35 cellular contexts compared by ENCODE assay signal in the genomic region with DNA sequence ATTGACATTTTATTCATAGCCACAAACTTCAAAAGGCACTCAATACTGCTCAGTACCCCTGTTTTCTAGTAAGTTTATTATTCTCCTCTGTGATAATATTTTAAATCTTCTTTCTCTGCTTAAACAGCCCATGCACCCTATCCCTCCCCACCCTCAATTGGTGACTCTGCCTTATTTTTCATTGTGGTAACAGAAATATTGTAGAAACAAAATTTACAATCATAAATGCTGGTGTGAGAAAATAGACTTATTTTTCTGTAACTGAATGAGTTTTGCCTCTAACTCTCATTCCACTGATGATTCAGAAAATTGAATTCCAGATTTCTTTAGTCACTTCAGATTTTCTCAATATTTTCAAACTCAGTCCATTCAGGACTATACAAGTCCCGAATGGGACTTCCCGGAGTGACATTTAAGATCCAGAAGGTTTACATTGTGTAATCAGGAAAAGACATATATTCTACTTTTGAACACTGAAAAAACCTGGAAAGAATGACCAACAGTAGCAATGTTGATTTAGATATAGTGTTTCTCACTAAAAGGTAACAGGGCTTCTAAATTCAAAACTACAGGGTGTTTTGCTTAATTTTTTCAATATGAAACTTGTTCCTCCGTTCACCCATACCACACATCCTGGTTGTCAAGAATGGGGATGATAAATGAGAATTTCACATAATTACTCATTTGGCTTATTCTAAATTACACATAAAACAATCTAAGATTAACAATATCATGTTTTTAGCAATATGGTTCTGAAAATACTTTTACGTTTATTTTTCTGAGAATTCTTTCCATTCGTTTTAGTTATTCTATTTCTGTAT. TPM values are rescaled to one million over a fixed set of nuclear protein-coding genes. Genes with fewer than 3 reads are reported as not detected.
DNase-seq lines count a peak whose midpoint lies in the region; ATAC-seq, FAIRE-seq and TF ChIP-seq lines count a peak whose summit lies in the region.
"Had no signal": no experiment of that assay in that cellular context is flagged by ENCODE, and none has a peak within 500 bp of the region (broad histone marks: within the 10 kb centered on the region; RNA-seq: fewer than 3 reads in every experiment).

No MANE protein-coding gene starts in this region.

- H3K9me3 Mint-ChIP-seq in astrocyte (ENCODE audit: unreplicated experiment): no peaks in the 10 kb centered on the region

- H3K9me3 ChIP-seq in astrocyte (ENCODE audit: insufficient read depth, low read depth, low read length) (no peaks in the 10 kb centered on the region), HAP-1 (no peaks in the 10 kb centered on the region; the same call in 1 of the 2 replicates)
- H3K9me3 ChIP-seq: testis, uterus had no signal

- H3K36me3 ChIP-seq in astrocyte (ENCODE audit: insufficient read depth, low read length): no peaks in the 10 kb centered on the region
- H3K36me3 ChIP-seq in HAP-1 (replicated peaks): no peaks in the 10 kb centered on the region
- H3K36me3 ChIP-seq: left ventricle myocardium inferior, right atrium auricular region, uterus had no signal

- DNase-seq in activated CD4-positive, CD25-positive, alpha-beta regulatory T cell treated with anti-CD3 and anti-CD28 coated beads, Interleukin-2, amount 50 U/mL, for 72 hours: no peak
- DNase-seq in ELR (ENCODE audit: low read depth) (peak; percentile 44), astrocyte (ENCODE audit: low read depth) (peak; percentile 6), hepatic stellate cell (ENCODE audit: low spot score) (peak; percentile 16), RWPE1 (ENCODE audit: low spot score) (no peak), GM19238 (ENCODE audit: insufficient read length, low spot score) (no peak), HAP-1 (ENCODE audit: low spot score in 2 of 2) (no peak)
- DNase-seq: activated CD4-positive, alpha-beta T cell treated with anti-CD3 and anti-CD28 coated beads for 1 hour; activated naive CD4-positive, alpha-beta T cell treated with anti-CD3 and anti-CD28 coated beads, Interleukin-2, amount 50 U/mL, for 16 hours; AML-193; amygdala; Calu3; DMS79 treated with DMSO at 0.1 percent for 48 hours; H7; head of caudate nucleus; islet precursor cell; left ventricle myocardium inferior; MV-4-11; NCI-H1436 treated with DMSO at 0.1 percent for 48 hours; NCI-H2081 treated with DMSO at 0.1 percent for 48 hours; NCI-H2227 treated with DMSO at 0.1 percent for 48 hours; NCI-H748 treated with DMSO at 0.1 percent for 48 hours; posterior cingulate gyrus; SHP77; stimulated activated CD4-positive, alpha-beta T cell treated with anti-CD3 and anti-CD28 coated beads, Interleukin-1b, Interleukin-23, amount 100 ng/mL, for 48 hours; testis; uterus had no signal

- in situ Hi-C loops in HAP-1 (cut with MboI; ENCODE audit: low sequenced_read_pairs): no loop called here

- H3K4me3 Mint-ChIP-seq in astrocyte (ENCODE audit: unreplicated experiment): no peak overlapping the region
- H3K4me3 Mint-ChIP-seq: activated T-helper 1 cell treated with anti-CD3 and anti-CD28 coated beads, Interleukin-12 subunit alpha, Interleukin-12 subunit beta, Interleukin-2, Interleukin-4 antibody, amounts not matched to agents 30 ng/mL and 10 ng/mL and 1 ng/mL, durations not matched to agents 14 hours and 24 hours and 36 hours; CD4-positive, CD25-positive, alpha-beta regulatory T cell; neural progenitor cell; stimulated activated naive CD8-positive, alpha-beta T cell treated with anti-CD3 and anti-CD28 coated beads, Interleukin-15, Interleukin-2, amounts not matched to agents 100 ng/mL and 50 ng/mL, for 24 hours had no signal

- H4K20me1 ChIP-seq in astrocyte (ENCODE audit: insufficient read depth, low read length): no peaks in the 10 kb centered on the region

- H3K9ac ChIP-seq in astrocyte (ENCODE audit: low read length): no peak overlapping the region
- H3K9ac ChIP-seq: neural progenitor cell had no signal

- no peaks in the 10 kb centered on the region for H3K79me2 ChIP-seq in astrocyte (ENCODE audit: insufficient read depth, low read length)

- no peak for TF ChIP-seq CTCF in astrocyte (IDR thresholded peaks at IDR 0.05; ENCODE audit: insufficient read depth, low read depth, low read length)
- TF ChIP-seq CTCF in RWPE1 (conservative IDR thresholded peaks at IDR 0.05; ENCODE audit: low read depth): no peak

- no peak overlapping the region for H3K4me3 ChIP-seq in astrocyte (ENCODE audit: insufficient read depth, low read depth, low read length)
- H3K4me3 ChIP-seq in HAP-1: no peak overlapping the region
- H3K4me3 ChIP-seq: left ventricle myocardium inferior, neural progenitor cell, right atrium auricular region, testis, uterus had no signal

- H3K4me1 ChIP-seq in astrocyte (ENCODE audit: insufficient read depth, low read length) (no peaks in the 10 kb centered on the region), HAP-1 (peaks cover 5% of the 10 kb centered on the region; the same call in 1 of the 2 replicates)
- H3K4me1 ChIP-seq: left ventricle myocardium inferior, neural progenitor cell, right atrium auricular region, testis, uterus had no signal

- H3K4me1 Mint-ChIP-seq in astrocyte (ENCODE audit: low read depth, unreplicated experiment): peaks cover 3% of the 10 kb centered on the region
- H3K4me1 Mint-ChIP-seq: neural progenitor cell had no signal

- H3K27ac Mint-ChIP-seq in astrocyte (ENCODE audit: unreplicated experiment): no peak overlapping the region
- H3K27ac Mint-ChIP-seq: activated T-helper 1 cell treated with anti-CD3 and anti-CD28 coated beads, Interleukin-12 subunit alpha, Interleukin-12 subunit beta, Interleukin-2, Interleukin-4 antibody, amounts not matched to agents 30 ng/mL and 10 ng/mL and 1 ng/mL, durations not matched to agents 14 hours and 24 hours and 36 hours; CD4-positive, CD25-positive, alpha-beta regulatory T cell; neural progenitor cell; stimulated activated naive CD8-positive, alpha-beta T cell treated with anti-CD3 and anti-CD28 coated beads, Interleukin-15, Interleukin-2, amounts not matched to agents 100 ng/mL and 50 ng/mL, for 24 hours had no signal

- no peaks in the 10 kb centered on the region for H3K27me3 Mint-ChIP-seq in astrocyte (ENCODE audit: low read depth, unreplicated experiment)

- H3K27ac ChIP-seq in astrocyte (ENCODE audit: low read depth, low read length): no peak overlapping the region
- no peak overlapping the region for H3K27ac ChIP-seq in RWPE1
- H3K27ac ChIP-seq: epithelial cell of prostate, left ventricle myocardium inferior, neural progenitor cell, right atrium auricular region, testis, uterus had no signal

- H3K27me3 ChIP-seq in astrocyte (ENCODE audit: insufficient read depth, low read length): no peaks in the 10 kb centered on the region
- no peaks in the 10 kb centered on the region for H3K27me3 ChIP-seq in HAP-1 (ENCODE audit: low read depth)
- H3K27me3 ChIP-seq: neural progenitor cell, right atrium auricular region, testis, uterus had no signal

- CTCF ChIA-PET in RWPE1 (lab: Yijun Ruan, JAX): interaction anchor here (0.7 kb wide), 2 partner anchors 188 to 1483 kb away, joined by 3 to 5 read pairs; no protein-coding TSS in a partner anchor

- POLR2A ChIA-PET in RWPE1 (lab: Yijun Ruan, JAX; ENCODE audit: low non-redundant PET): no interaction called here

- FAIRE-seq in astrocyte (lab: Jason Lieb, UNC): peak; percentile 41

- H2AFZ ChIP-seq in astrocyte (ENCODE audit: low read depth, low read length): no peak overlapping the region
- H2AFZ ChIP-seq: neural progenitor cell had no signal

- H3K36me3 Mint-ChIP-seq in astrocyte (ENCODE audit: low read depth, unreplicated experiment): no peaks in the 10 kb centered on the region
- H3K36me3 Mint-ChIP-seq: CD4-positive, CD25-positive, alpha-beta regulatory T cell; neural progenitor cell had no signal

- peak; percentile 48 to 55 for ATAC-seq in activated CD4-positive, CD25-positive, alpha-beta regulatory T cell treated with anti-CD3 and anti-CD28 coated beads, Interleukin-2, amount 50 U/mL, for 24 hours
- ATAC-seq: Panc1 had no signal

- H3K4me2 ChIP-seq in astrocyte (ENCODE audit: low read length): no peak overlapping the region
- H3K4me2 ChIP-seq: neural progenitor cell had no signal

RNA-seq across cellular contexts. Expression of gene UST, which starts 34.8 kb away (rescaled TPM):
- total RNA-seq in astrocyte: 15.3 and 18.0 TPM in 2 replicates

Comparison
In these comparisons a context has a peak if more than half of its experiments do, and no peak if none do; other contexts are left out.
1. DNase-seq: peak in ELR (single experiment), astrocyte (single experiment) and hepatic stellate cell (single experiment); none in activated CD4-positive, CD25-positive, alpha-beta regulatory T cell treated with anti-CD3 and anti-CD28 coated beads, Interleukin-2, amount 50 U/mL, for 72 hours (single experiment), RWPE1 (single experiment), GM19238 (single experiment) and HAP-1 (0 of 2).